In the genomic region with DNA sequence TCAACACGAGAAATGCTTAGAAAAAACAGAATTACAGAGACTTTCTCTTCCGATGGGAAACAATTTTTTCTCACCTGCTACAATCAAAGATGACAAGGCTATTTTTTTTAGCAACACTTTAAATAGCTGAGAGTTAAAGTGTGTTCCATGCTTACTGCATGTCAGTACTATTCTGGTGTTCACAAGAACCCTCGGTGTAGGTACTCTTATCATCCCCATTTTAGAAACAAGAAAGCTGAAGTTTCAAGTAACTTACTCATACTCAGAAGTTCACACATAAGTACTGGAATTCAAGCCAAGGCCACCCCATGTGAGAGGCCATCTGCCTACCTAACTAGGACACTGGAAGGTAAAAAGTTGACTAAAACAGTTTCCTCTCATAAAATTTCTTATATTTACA, we compare ENCODE assay signal across 19 cellular contexts. TPM values are rescaled to one million over a fixed set of nuclear protein-coding genes. Genes with fewer than 3 reads are reported as not detected.
DNase-seq lines count a peak whose midpoint lies in the region; ATAC-seq and TF ChIP-seq lines count a peak whose summit lies in the region.
"Had no signal": no experiment of that assay in that cellular context is flagged by ENCODE, and none has a peak within 500 bp of the region (broad histone marks: within the 10 kb centered on the region; RNA-seq: fewer than 3 reads in every experiment).

No MANE protein-coding gene starts in this region.

- H3K36me3 ChIP-seq in Karpas-422 (ENCODE audit: insufficient read depth, low read length) = no peaks in the 10 kb centered on the region
- H3K36me3 ChIP-seq: right lobe of liver, thoracic aorta had no signal

- H3K27me3 Mint-ChIP-seq in stimulated activated naive B cell treated with anti-CD40 and anti-IgM and Interleukin-4, amounts not matched to agents 10 μg/mL and 1 μg/mL and 100 μg/mL, for 72 hours = peaks cover 16 to 26% of the 10 kb centered on the region in 2 donors

- DNase-seq in GM12864 (ENCODE audit: low read depth) (peak; percentile 80), NCI-H524 treated with DMSO at 0.1 percent for 48 hours (lab: John Stamatoyannopoulos, UW) (no peak), Karpas-422 (no peak)
- no peak for DNase-seq in stimulated activated naive B cell treated with anti-CD40 and anti-IgM and Interleukin-4, amounts not matched to agents 10 μg/mL and 1 μg/mL and 100 μg/mL, for 72 hours
- DNase-seq: activated CD8-positive, alpha-beta T cell treated with anti-CD3 and anti-CD28 coated beads, Interleukin-2, amount 10 ng/mL, durations not matched to agents 7 days and 5 days; amygdala; CD8-positive, alpha-beta memory T cell; foreskin melanocyte; NCI-H1436 treated with DMSO at 0.1 percent for 48 hours; NCI-H524; right lobe of liver; stimulated activated CD4-positive, alpha-beta T cell treated with anti-CD3 and anti-CD28 coated beads, Interleukin-2, amount 100 ng/mL, for 24 hours had no signal

- H3K27ac ChIP-seq in Karpas-422 (ENCODE audit: low read length) = no peak overlapping the region
- H3K27ac ChIP-seq: right lobe of liver, thoracic aorta had no signal

- H3K4me3 ChIP-seq in GM12864 (ENCODE audit: low read depth, low read length) = no peak overlapping the region
- H3K4me3 ChIP-seq in Karpas-422 (ENCODE audit: low read length) = no peak overlapping the region
- H3K4me3 ChIP-seq: right lobe of liver, thoracic aorta had no signal

- H3K27ac Mint-ChIP-seq in stimulated activated naive B cell treated with anti-CD40 and anti-IgM and Interleukin-4, amounts not matched to agents 10 μg/mL and 1 μg/mL and 100 μg/mL, for 72 hours = no peak overlapping the region
- H3K27ac Mint-ChIP-seq: activated CD8-positive, alpha-beta T cell treated with anti-CD3 and anti-CD28 coated beads, Interleukin-2, amount 10 ng/mL, durations not matched to agents 7 days and 5 days; activated T-helper 17 cell treated with anti-CD3 and anti-CD28 coated beads, Interleukin-2, amount 50 U/mL, for 72 hours; nephron had no signal

- no peaks in the 10 kb centered on the region for H3K9me3 ChIP-seq in Karpas-422 (ENCODE audit: low read length)
- H3K9me3 ChIP-seq: right lobe of liver, thoracic aorta had no signal

- no peaks in the 10 kb centered on the region for H3K4me1 ChIP-seq in Karpas-422 (ENCODE audit: low read length)
- H3K4me1 ChIP-seq: right lobe of liver had no signal

- H2AFZ ChIP-seq in Karpas-422 (ENCODE audit: low read length) = no peak overlapping the region

- no peaks in the 10 kb centered on the region for H3K9me3 Mint-ChIP-seq in stimulated activated naive B cell treated with anti-CD40 and anti-IgM and Interleukin-4, amounts not matched to agents 10 μg/mL and 1 μg/mL and 100 μg/mL, for 72 hours
- H3K9me3 Mint-ChIP-seq: activated T-helper 17 cell treated with anti-CD3 and anti-CD28 coated beads, Interleukin-2, amount 50 U/mL, for 72 hours; CD8-positive, alpha-beta memory T cell; nephron had no signal

- no peaks in the 10 kb centered on the region for H3K79me2 ChIP-seq in Karpas-422 (ENCODE audit: low read length)

- no peak overlapping the region for H3K4me2 ChIP-seq in Karpas-422 (ENCODE audit: low read depth, low read length, poor library complexity, severe bottlenecking)

- no peaks in the 10 kb centered on the region for H3K4me1 Mint-ChIP-seq in stimulated activated naive B cell treated with anti-CD40 and anti-IgM and Interleukin-4, amounts not matched to agents 10 μg/mL and 1 μg/mL and 100 μg/mL, for 72 hours
- H3K4me1 Mint-ChIP-seq: activated T-helper 17 cell treated with anti-CD3 and anti-CD28 coated beads, Interleukin-2, amount 50 U/mL, for 72 hours; CD8-positive, alpha-beta memory T cell; nephron had no signal

- no peak overlapping the region for H3K9ac ChIP-seq in Karpas-422 (ENCODE audit: low read length)

- no peaks in the 10 kb centered on the region for H3K9me2 ChIP-seq in Karpas-422 (replicated peaks; ENCODE audit: insufficient read depth, low read length)

- H3K36me3 Mint-ChIP-seq in stimulated activated naive B cell treated with anti-CD40 and anti-IgM and Interleukin-4, amounts not matched to agents 10 μg/mL and 1 μg/mL and 100 μg/mL, for 72 hours = no peaks in the 10 kb centered on the region

- no peak overlapping the region for H3K4me3 Mint-ChIP-seq in stimulated activated naive B cell treated with anti-CD40 and anti-IgM and Interleukin-4, amounts not matched to agents 10 μg/mL and 1 μg/mL and 100 μg/mL, for 72 hours
- H3K4me3 Mint-ChIP-seq: activated CD8-positive, alpha-beta T cell treated with anti-CD3 and anti-CD28 coated beads, Interleukin-2, amount 10 ng/mL, durations not matched to agents 7 days and 5 days; activated T-helper 17 cell treated with anti-CD3 and anti-CD28 coated beads, Interleukin-2, amount 50 U/mL, for 72 hours; nephron had no signal

- H4K20me1 ChIP-seq in Karpas-422 (ENCODE audit: insufficient read depth, low read depth, low read length) = no peaks in the 10 kb centered on the region

- no peak for TF ChIP-seq CTCF in GM12864 (IDR thresholded peaks at IDR 0.05; ENCODE audit: low read depth, low read length, missing control alignments)

- H3K27me3 ChIP-seq in Karpas-422 (ENCODE audit: low read length) = no peaks in the 10 kb centered on the region
- H3K27me3 ChIP-seq: right lobe of liver had no signal

- ATAC-seq in GM18909 (IDR thresholded peaks at IDR 0.05; ENCODE audit: poor library complexity, unreplicated experiment) (peak; percentile 61), HG02623 (IDR thresholded peaks at IDR 0.05; ENCODE audit: unreplicated experiment) (peak; percentile 83), HG03575 (IDR thresholded peaks at IDR 0.05; ENCODE audit: extremely low read depth, insufficient number of reproducible peaks, low FRiP score, unreplicated experiment) (peak; percentile 71), HG02759 (IDR thresholded peaks at IDR 0.05; ENCODE audit: unreplicated experiment) (no peak)
- ATAC-seq in stimulated activated naive B cell treated with anti-CD40 and anti-IgM and Interleukin-4, amounts not matched to agents 10 μg/mL and 1 μg/mL and 100 μg/mL, for 72 hours (replicated peaks) = no peak
- ATAC-seq: activated CD8-positive, alpha-beta T cell treated with anti-CD3 and anti-CD28 coated beads, Interleukin-2, amount 10 ng/mL, durations not matched to agents 7 days and 5 days; activated T-helper 17 cell treated with anti-CD3 and anti-CD28 coated beads, Interleukin-2, amount 50 U/mL, for 72 hours; right lobe of liver had no signal

RNA-seq across cellular contexts. Expression of gene TNFRSF19, which starts 9.0 kb away (rescaled TPM):
- total RNA-seq in Karpas-422 (2014; rRNA removed; shearing (Covaris generic); ENCODE audit: low replicate concordance) = not detected in 2 replicates
- total RNA-seq: CD8-positive, alpha-beta memory T cell had no signal

Comparison
In these comparisons a context has a peak if more than half of its experiments do, and no peak if none do; other contexts are left out.
1. ATAC-seq: peak in GM18909 (single experiment), HG02623 (single experiment) and HG03575 (single experiment); none in stimulated activated naive B cell treated with anti-CD40 and anti-IgM and Interleukin-4, amounts not matched to agents 10 μg/mL and 1 μg/mL and 100 μg/mL, for 72 hours (0 of 2) and HG02759 (single experiment).